ENCODE assay signal across 1 cellular context in genomic region chr1:40300249-40300567, GRCh38.
TF ChIP-seq lines count a peak whose summit lies in the region.

No MANE protein-coding gene starts in this region.

TF ChIP-seq in IMR-90, 13 proteins besides CTCF, POLR2A, EP300 and RAD21:
- no peak for TF ChIP-seq CHD1 (IDR thresholded peaks at IDR 0.05; ENCODE audit: low read depth, low read length)
- TF ChIP-seq MAFK (IDR thresholded peaks at IDR 0.05; ENCODE audit: low read depth, low read length) = no peak
- no peak for TF ChIP-seq SMC3 (IDR thresholded peaks at IDR 0.05; ENCODE audit: low read depth, low read length)
TF ChIP-seq in IMR-90: peak in this region for 0.
